In genomic region chr1:15459771-15460719, GRCh38 we compare ENCODE assay signal across 1 cellular context.
TF ChIP-seq lines count a peak whose summit lies in the region.

No MANE protein-coding gene starts in this region.

TF ChIP-seq in HEK293, 187 proteins besides CTCF, POLR2A, EP300 and RAD21 (continued from another document and continues in another):
- TF ChIP-seq TSHZ1 (tag by site-specific recombination; IDR thresholded peaks at IDR 0.05; ENCODE audit: borderline replicate concordance) (peak; percentile 76; the same call in 1 of the 2 replicates), KLF17 (tag by site-specific recombination; IDR thresholded peaks at IDR 0.05) (peak; percentile 93), ZNF530 (tag by site-specific recombination; IDR thresholded peaks at IDR 0.05; ENCODE audit: low read depth) (no peak), SALL2 (tag by site-specific recombination; IDR thresholded peaks at IDR 0.05; ENCODE audit: borderline replicate concordance) (no peak), IKZF3 (tag by site-specific recombination; IDR thresholded peaks at IDR 0.05) (peak; percentile 89), ZBTB8A (tag by site-specific recombination; IDR thresholded peaks at IDR 0.05) (peak; percentile 79), ZBTB21 (tag by site-specific recombination; IDR thresholded peaks at IDR 0.05) (peak; percentile 60; the same call in 1 of the 2 replicates), ZNF843 (tag by site-specific recombination; IDR thresholded peaks at IDR 0.05) (peak; percentile 42; the same call in 1 of the 2 replicates), KLF8 (tag by site-specific recombination; IDR thresholded peaks at IDR 0.05) (peak; percentile 72), ZFP69B (tag by site-specific recombination; IDR thresholded peaks at IDR 0.05) (peak; percentile 44; the same call in 1 of the 2 replicates), MZF1 (tag by site-specific recombination; IDR thresholded peaks at IDR 0.05; ENCODE audit: borderline replicate concordance) (peak; percentile 73; the same call in 1 of the 2 replicates), ZBTB26 (tag by site-specific recombination; optimal IDR thresholded peaks at IDR 0.05) (no peak), ZEB2 (tag by site-specific recombination; IDR thresholded peaks at IDR 0.05) (peak; percentile 93), ZNF416 (tag by site-specific recombination; IDR thresholded peaks at IDR 0.05) (no peak), ZNF394 (tag by site-specific recombination; IDR thresholded peaks at IDR 0.05; ENCODE audit: borderline replicate concordance) (peak; percentile 66), ZSCAN5A (tag by site-specific recombination; IDR thresholded peaks at IDR 0.05) (no peak), ZNF23 (tag by site-specific recombination; IDR thresholded peaks at IDR 0.05; ENCODE audit: borderline replicate concordance) (no peak), GFI1B (tag by site-specific recombination; IDR thresholded peaks at IDR 0.05) (no peak), ZNF544 (tag by site-specific recombination; IDR thresholded peaks at IDR 0.05) (no peak), ZNF830 (tag by site-specific recombination; IDR thresholded peaks at IDR 0.05; ENCODE audit: low read depth) (no peak), ZNF837 (tag by site-specific recombination; IDR thresholded peaks at IDR 0.05) (no peak), INSM2 (tag by site-specific recombination; IDR thresholded peaks at IDR 0.05) (peak; percentile 88), KLF9 (tag by site-specific recombination; IDR thresholded peaks at IDR 0.05; ENCODE audit: low read depth) (no peak), ZNF426 (tag by site-specific recombination; IDR thresholded peaks at IDR 0.05) (no peak), ZNF692 (tag by site-specific recombination; IDR thresholded peaks at IDR 0.05) (0 out of 2 replicates have a peak, but pooled peaks have one; percentile 36), ZBTB11 (tag by site-specific recombination; conservative IDR thresholded peaks at IDR 0.05; ENCODE audit: low read depth) (no peak), ZNF654 (tag by site-specific recombination; IDR thresholded peaks at IDR 0.05; ENCODE audit: low read depth) (no peak), ZNF48 (tag by site-specific recombination; IDR thresholded peaks at IDR 0.05) (no peak), GLIS2 (tag by site-specific recombination; IDR thresholded peaks at IDR 0.05) (no peak), PRDM1 (tag by site-specific recombination; IDR thresholded peaks at IDR 0.05) (0 out of 2 replicates have a peak, but pooled peaks have one; percentile 13), ZNF366 (tag by site-specific recombination; conservative IDR thresholded peaks at IDR 0.05) (peak; percentile 65), ZBTB7A (tag by site-specific recombination; IDR thresholded peaks at IDR 0.05; ENCODE audit: low read depth) (no peak), PATZ1 (tag by site-specific recombination; IDR thresholded peaks at IDR 0.05) (peak; percentile 79), ZNF335 (tag by site-specific recombination; conservative IDR thresholded peaks at IDR 0.05) (peak; percentile 64), PRDM10 (tag by site-specific recombination; IDR thresholded peaks at IDR 0.05) (peak; percentile 76)
